29 cellular contexts compared by ENCODE assay signal in the genomic region with DNA sequence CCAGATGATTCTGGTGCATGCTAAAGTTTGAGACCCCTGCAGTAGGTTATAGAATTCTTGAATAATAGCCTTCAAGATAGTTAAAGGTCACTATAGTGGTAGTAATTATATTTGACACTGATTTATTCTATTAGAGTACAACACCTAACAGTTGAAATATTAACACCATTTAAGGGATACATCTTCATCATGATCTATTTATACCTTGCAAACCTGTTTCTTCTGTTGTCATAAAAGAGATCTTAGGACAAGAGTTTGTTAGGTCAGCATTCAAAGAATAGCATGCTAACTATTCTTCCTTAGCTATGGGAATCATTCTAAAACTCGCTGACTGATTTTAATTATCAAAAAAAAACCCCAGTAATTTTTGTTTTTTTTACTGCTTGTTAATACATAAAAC.
"Had no signal": no experiment of that assay in that cellular context is flagged by ENCODE, and none has a peak within 500 bp of the region (broad histone marks: within the 10 kb centered on the region; RNA-seq: fewer than 3 reads in every experiment).

No MANE protein-coding gene starts in this region.

- H3K27me3 ChIP-seq: adrenal gland, brain microvascular endothelial cell, dorsolateral prefrontal cortex, foreskin keratinocyte had no signal

- ATAC-seq: activated naive CD8-positive, alpha-beta T cell treated with anti-CD3 and anti-CD28 coated beads, Interleukin-2, amount 50 U/mL, for 24 hours; activated T-cell treated with anti-CD3 and anti-CD28 coated beads, Interleukin-2, amount 50 U/mL, for 72 hours; esophagus mucosa; foreskin keratinocyte; WTC11 had no signal

- H3K4me3 ChIP-seq: adrenal gland, coronary artery, dorsolateral prefrontal cortex had no signal

- H3K27ac ChIP-seq: adrenal gland, brain microvascular endothelial cell, coronary artery, dorsolateral prefrontal cortex, foreskin keratinocyte, VCaP had no signal

- DNase-seq: activated CD4-positive, alpha-beta memory T cell treated with anti-CD3 and anti-CD28 coated beads, Interleukin-2, amount 10 ng/mL, durations not matched to agents 7 days and 5 days; activated CD4-positive, alpha-beta T cell treated with anti-CD3 and anti-CD28 coated beads for 1 hour; activated CD4-positive, alpha-beta T cell treated with anti-CD3 and anti-CD28 coated beads for 4 hours; activated CD4-positive, alpha-beta T cell treated with anti-CD3 and anti-CD28 coated beads, Interleukin-2, amount 10 ng/mL, durations not matched to agents 7 days and 5 days; activated CD4-positive, alpha-beta T cell treated with anti-CD3 and anti-CD28 coated beads, Interleukin-2, amount 50 U/mL, for 4 hours; activated CD8-positive, alpha-beta memory T cell treated with anti-CD3 and anti-CD28 coated beads, Interleukin-2, amount 50 U/mL, for 48 hours; activated gamma-delta T cell; activated naive CD4-positive, alpha-beta T cell; activated naive CD4-positive, alpha-beta T cell treated with anti-CD3 and anti-CD28 coated beads, Interleukin-2, amount 50 U/mL, for 16 hours; activated naive CD8-positive, alpha-beta T cell treated with anti-CD3 and anti-CD28 coated beads, Interleukin-2, amount 50 U/mL, for 24 hours; activated T-cell treated with anti-CD3 and anti-CD28 coated beads for 4 hours; activated T-cell treated with anti-CD3 and anti-CD28 coated beads, Interleukin-2, amount 50 U/mL, for 24 hours; activated T-cell treated with anti-CD3 and anti-CD28 coated beads, Interleukin-2, amount 50 U/mL, for 72 hours; adrenal gland; amygdala; brain microvascular endothelial cell; caudate nucleus; dorsolateral prefrontal cortex; effector memory CD4-positive, alpha-beta T cell; endodermal cell; foreskin keratinocyte; head of caudate nucleus; T-helper 2 cell had no signal

- H3K9me3 ChIP-seq: adrenal gland had no signal

- FAIRE-seq: astrocyte, TTC549 had no signal
